In the genomic region with DNA sequence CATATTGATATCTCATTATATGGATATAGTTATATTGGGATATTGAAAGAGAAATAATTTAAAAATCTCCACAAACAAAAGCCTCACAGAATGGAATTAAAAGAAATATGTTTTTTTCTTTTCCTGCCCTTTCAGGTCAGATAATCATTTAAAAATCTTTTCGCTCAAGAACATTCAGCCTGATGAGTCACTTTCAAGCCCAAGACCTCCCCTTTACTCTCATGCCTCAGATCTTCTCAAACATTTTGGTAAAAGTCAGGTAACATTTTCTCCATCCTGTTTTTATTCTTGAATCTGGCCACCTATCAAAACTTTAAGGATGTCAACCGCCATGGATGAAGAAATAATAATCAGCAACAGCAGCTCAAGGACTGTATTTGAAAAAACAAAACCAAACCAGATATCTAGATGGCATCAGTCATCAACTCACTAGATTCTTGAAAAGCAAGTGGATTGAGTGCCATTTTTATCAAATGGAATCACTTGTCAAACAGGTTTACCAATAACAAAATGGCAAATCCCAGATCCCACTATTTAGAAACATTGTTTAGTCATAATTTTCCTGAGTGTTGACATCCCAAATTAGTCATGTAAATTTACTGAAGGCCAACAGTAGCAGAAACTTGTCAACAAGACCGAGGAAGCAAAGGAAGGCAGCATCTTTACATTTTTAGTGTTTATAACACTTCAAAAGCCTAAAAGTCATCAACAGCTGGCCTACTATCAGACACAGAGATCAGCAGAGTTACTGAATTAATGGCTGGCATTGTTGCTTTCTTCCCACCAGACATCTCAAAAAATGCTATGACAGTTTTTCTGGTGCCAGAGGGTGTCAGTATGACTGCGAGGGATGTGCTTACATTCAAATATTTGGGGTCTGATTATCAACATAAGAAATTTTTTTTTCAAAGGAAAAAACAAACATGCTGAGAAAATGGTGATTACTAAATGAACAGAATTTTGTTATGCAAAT, we compare ENCODE assay signal across 1 cellular context.
TF ChIP-seq lines count a peak whose summit lies in the region.

No MANE protein-coding gene starts in this region.

TF ChIP-seq in GM23338, 12 proteins besides CTCF, POLR2A, EP300 and RAD21 (continued from another document):
- TF ChIP-seq EZH2phosphoT487 (IDR thresholded peaks at IDR 0.05; ENCODE audit: unreplicated experiment) = no peak
- TF ChIP-seq CREB1 (CRISPR knock-in tag; IDR thresholded peaks at IDR 0.05; ENCODE audit: low read depth) = no peak
- TF ChIP-seq ZNF331 (CRISPR knock-in tag; IDR thresholded peaks at IDR 0.05; ENCODE audit: low read depth) = no peak
- TF ChIP-seq, protein P1, sequence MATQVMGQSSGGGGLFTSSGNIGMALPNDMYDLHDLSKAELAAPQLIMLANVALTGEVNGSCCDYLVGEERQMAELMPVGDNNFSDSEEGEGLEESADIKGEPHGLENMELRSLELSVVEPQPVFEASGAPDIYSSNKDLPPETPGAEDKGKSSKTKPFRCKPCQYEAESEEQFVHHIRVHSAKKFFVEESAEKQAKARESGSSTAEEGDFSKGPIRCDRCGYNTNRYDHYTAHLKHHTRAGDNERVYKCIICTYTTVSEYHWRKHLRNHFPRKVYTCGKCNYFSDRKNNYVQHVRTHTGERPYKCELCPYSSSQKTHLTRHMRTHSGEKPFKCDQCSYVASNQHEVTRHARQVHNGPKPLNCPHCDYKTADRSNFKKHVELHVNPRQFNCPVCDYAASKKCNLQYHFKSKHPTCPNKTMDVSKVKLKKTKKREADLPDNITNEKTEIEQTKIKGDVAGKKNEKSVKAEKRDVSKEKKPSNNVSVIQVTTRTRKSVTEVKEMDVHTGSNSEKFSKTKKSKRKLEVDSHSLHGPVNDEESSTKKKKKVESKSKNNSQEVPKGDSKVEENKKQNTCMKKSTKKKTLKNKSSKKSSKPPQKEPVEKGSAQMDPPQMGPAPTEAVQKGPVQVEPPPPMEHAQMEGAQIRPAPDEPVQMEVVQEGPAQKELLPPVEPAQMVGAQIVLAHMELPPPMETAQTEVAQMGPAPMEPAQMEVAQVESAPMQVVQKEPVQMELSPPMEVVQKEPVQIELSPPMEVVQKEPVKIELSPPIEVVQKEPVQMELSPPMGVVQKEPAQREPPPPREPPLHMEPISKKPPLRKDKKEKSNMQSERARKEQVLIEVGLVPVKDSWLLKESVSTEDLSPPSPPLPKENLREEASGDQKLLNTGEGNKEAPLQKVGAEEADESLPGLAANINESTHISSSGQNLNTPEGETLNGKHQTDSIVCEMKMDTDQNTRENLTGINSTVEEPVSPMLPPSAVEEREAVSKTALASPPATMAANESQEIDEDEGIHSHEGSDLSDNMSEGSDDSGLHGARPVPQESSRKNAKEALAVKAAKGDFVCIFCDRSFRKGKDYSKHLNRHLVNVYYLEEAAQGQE (IDR thresholded peaks at IDR 0.05; ENCODE audit: unreplicated experiment) = no peak
- TF ChIP-seq, protein P2, sequence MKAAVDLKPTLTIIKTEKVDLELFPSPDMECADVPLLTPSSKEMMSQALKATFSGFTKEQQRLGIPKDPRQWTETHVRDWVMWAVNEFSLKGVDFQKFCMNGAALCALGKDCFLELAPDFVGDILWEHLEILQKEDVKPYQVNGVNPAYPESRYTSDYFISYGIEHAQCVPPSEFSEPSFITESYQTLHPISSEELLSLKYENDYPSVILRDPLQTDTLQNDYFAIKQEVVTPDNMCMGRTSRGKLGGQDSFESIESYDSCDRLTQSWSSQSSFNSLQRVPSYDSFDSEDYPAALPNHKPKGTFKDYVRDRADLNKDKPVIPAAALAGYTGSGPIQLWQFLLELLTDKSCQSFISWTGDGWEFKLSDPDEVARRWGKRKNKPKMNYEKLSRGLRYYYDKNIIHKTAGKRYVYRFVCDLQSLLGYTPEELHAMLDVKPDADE (IDR thresholded peaks at IDR 0.05) = no peak
- TF ChIP-seq JUNB (IDR thresholded peaks at IDR 0.05; ENCODE audit: unreplicated experiment) = no peak
